In the genomic region with DNA sequence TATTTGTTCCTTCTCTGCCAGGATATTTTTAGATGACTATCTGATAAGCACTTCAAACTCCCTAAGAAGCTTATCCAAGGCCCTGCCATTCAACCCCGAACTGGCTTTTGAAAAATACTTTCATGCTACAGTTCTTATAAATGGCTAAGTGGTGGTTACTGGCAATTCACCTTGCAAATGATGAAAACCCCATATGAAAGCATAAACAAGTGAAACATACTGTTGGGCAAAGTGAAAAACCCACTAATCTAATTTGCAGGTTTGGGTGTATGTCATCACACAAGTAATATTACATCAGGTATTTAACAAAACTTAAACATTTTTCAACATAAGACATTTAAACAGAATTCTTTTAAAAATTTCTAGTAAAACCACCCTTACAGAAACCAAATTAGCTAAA, we compare ENCODE assay signal across 15 cellular contexts. TPM values are rescaled to one million over a fixed set of nuclear protein-coding genes. Genes with fewer than 3 reads are reported as not detected.
DNase-seq lines count a peak whose midpoint lies in the region; ATAC-seq and TF ChIP-seq lines count a peak whose summit lies in the region.
"Had no signal": no experiment of that assay in that cellular context is flagged by ENCODE, and none has a peak within 500 bp of the region (broad histone marks: within the 10 kb centered on the region; RNA-seq: fewer than 3 reads in every experiment).

No MANE protein-coding gene starts in this region.

- BruUV-seq in PC-3 (replicated peaks; lab: Mats Ljungman, UMichigan), result no TSS peak

- DNase-seq in activated T-cell treated with anti-CD3 and anti-CD28 coated beads, Interleukin-2, amount 50 U/mL, for 72 hours, result no peak
- no peak for DNase-seq in activated T-cell treated with anti-CD3 and anti-CD28 coated beads, Interleukin-2, amount 50 U/mL, for 48 hours
- peak; percentile 27 to 67 for DNase-seq in NCI-H187 (lab: John Stamatoyannopoulos, UW)
- peak; percentile 70 for DNase-seq in NCI-H82 (lab: John Stamatoyannopoulos, UW)
- DNase-seq in neuronal stem cell (ENCODE audit: low spot score), result no peak
- no peak for DNase-seq in PC-3
- DNase-seq: DMS153, KG1, NCI-H1436 treated with DMSO at 0.1 percent for 48 hours, NCI-H2171, SIG-M5 had no signal

- no peaks in the 10 kb centered on the region for H4K20me1 ChIP-seq in PC-3 (ENCODE audit: low read length)

- H3K4me3 ChIP-seq in neutrophil (ENCODE audit: low read depth in 1 of 2, low read length in 1 of 2) (no peak overlapping the region), neuronal stem cell (ENCODE audit: low read length in 2 of 2) (no peak overlapping the region), PC-3 (ENCODE audit: low read length) (no peak overlapping the region)
- H3K4me3 ChIP-seq: BLaER1 treated with 17β-estradiol and CSF1 and Interleukin-3, amounts not matched to agents 10 nM and 100 nM had no signal

- no peak for TF ChIP-seq CTCF in neutrophil (IDR thresholded peaks at IDR 0.05)
- TF ChIP-seq CTCF in PC-3 (conservative IDR thresholded peaks at IDR 0.05; ENCODE audit: low read depth, low read length), result no peak

- intact Hi-C loops in PC-3 (cut with micrococcal nuclease), result loop anchor here (5.0 to 10.0 kb wide), 2 partner anchors 33 to 390 kb away; no protein-coding TSS in a partner anchor

- POLR2A ChIA-PET in PC-3 (lab: Charles Lee; ENCODE audit: unreplicated experiment), result no interaction called here

- no peak overlapping the region for H4K8ac ChIP-seq in neuronal stem cell (ENCODE audit: low read depth, low read length)

- H3K4ac ChIP-seq in neuronal stem cell (ENCODE audit: low read length), result no peak overlapping the region

- no peaks in the 10 kb centered on the region for H3K79me1 ChIP-seq in neuronal stem cell (ENCODE audit: low read depth, low read length)

- H2AFZ ChIP-seq in neuronal stem cell (ENCODE audit: low read length) (no peak overlapping the region), PC-3 (ENCODE audit: low read length) (no peak overlapping the region)

- H3K9me3 Mint-ChIP-seq in activated T-cell treated with anti-CD3 and anti-CD28 coated beads, Interleukin-2, amount 50 U/mL, for 72 hours, result no peaks in the 10 kb centered on the region

- no peak overlapping the region for H2BK15ac ChIP-seq in neuronal stem cell (ENCODE audit: low read length)

- H2AK5ac ChIP-seq in neuronal stem cell (ENCODE audit: low read depth, low read length), result no peak overlapping the region

- H3K27me3 ChIP-seq in neutrophil (no peaks in the 10 kb centered on the region), neuronal stem cell (ENCODE audit: control insufficient read depth in 3 of 3, insufficient read depth in 3 of 3, low read depth in 1 of 3, low read length in 3 of 3) (no peaks in the 10 kb centered on the region), PC-3 (ENCODE audit: low read length) (no peaks in the 10 kb centered on the region)
- H3K27me3 ChIP-seq: BLaER1 treated with 17β-estradiol and CSF1 and Interleukin-3, amounts not matched to agents 10 nM and 100 nM had no signal

- ATAC-seq in activated T-cell treated with anti-CD3 and anti-CD28 coated beads, Interleukin-2, amount 50 U/mL, for 72 hours (replicated peaks in 1 of 2), result peak; percentile 61 to 65
- ATAC-seq in PC-3, result no peak
- ATAC-seq in HG03196 (IDR thresholded peaks at IDR 0.05; ENCODE audit: unreplicated experiment), result no peak
- ATAC-seq: HepG2 had no signal

- H3K4me3 Mint-ChIP-seq in activated T-cell treated with anti-CD3 and anti-CD28 coated beads, Interleukin-2, amount 50 U/mL, for 72 hours, result peak overlapping the region in 1 of 2 donors; percentile 70

- H3K14ac ChIP-seq in neuronal stem cell (ENCODE audit: low read length), result no peak overlapping the region

- peaks cover 6 to 19% of the 10 kb centered on the region in 2 donors for H3K36me3 Mint-ChIP-seq in activated T-cell treated with anti-CD3 and anti-CD28 coated beads, Interleukin-2, amount 50 U/mL, for 72 hours (ENCODE audit: insufficient read depth in 2 of 2)

- H3K36me3 ChIP-seq in neutrophil, result peaks cover 18% of the 10 kb centered on the region
- H3K36me3 ChIP-seq in neuronal stem cell (replicated peaks in 1 of 2; ENCODE audit: control insufficient read depth in 2 of 2, insufficient read depth in 2 of 2, low read length in 2 of 2), result peaks cover 4 to 16% of the 10 kb centered on the region in 2 donors
- no peaks in the 10 kb centered on the region; the same call in 1 of the 2 replicates for H3K36me3 ChIP-seq in PC-3 (ENCODE audit: low read depth, low read length)

- CTCF ChIA-PET in PC-3 (lab: Charles Lee), result no interaction called here

- H3K18ac ChIP-seq in neuronal stem cell (ENCODE audit: low read length), result no peak overlapping the region

- no peaks in the 10 kb centered on the region for H3K27me3 Mint-ChIP-seq in activated T-cell treated with anti-CD3 and anti-CD28 coated beads, Interleukin-2, amount 50 U/mL, for 72 hours (ENCODE audit: low read depth)

- no peaks in the 10 kb centered on the region for H3K9me3 ChIP-seq in neutrophil
- peaks cover 0 to 2% of the 10 kb centered on the region in 2 donors for H3K9me3 ChIP-seq in neuronal stem cell (replicated peaks in 1 of 2; ENCODE audit: control insufficient read depth in 2 of 2, insufficient read depth in 1 of 2, low read depth in 1 of 2, low read length in 2 of 2)
- no peaks in the 10 kb centered on the region for H3K9me3 ChIP-seq in PC-3 (ENCODE audit: low read length)
- H3K9me3 ChIP-seq: BLaER1 treated with 17β-estradiol and CSF1 and Interleukin-3, amounts not matched to agents 10 nM and 100 nM had no signal

- no peak overlapping the region for H2BK5ac ChIP-seq in neuronal stem cell (ENCODE audit: low read length)

- no peak overlapping the region for H3K23ac ChIP-seq in neuronal stem cell (ENCODE audit: low read depth, low read length, poor library complexity)

- H3K9ac ChIP-seq in neuronal stem cell (ENCODE audit: low read depth, low read length, poor library complexity) (no peak overlapping the region), PC-3 (ENCODE audit: low read length) (no peak overlapping the region)
- H3K9ac ChIP-seq: BLaER1 treated with 17β-estradiol and CSF1 and Interleukin-3, amounts not matched to agents 10 nM and 100 nM had no signal

- WGBS in neuronal stem cell (ENCODE audit: extremely low coverage in 2 of 2, insufficient read length in 2 of 2, insufficient replicate concordance in 1 of 2), 2 donors, result no CpG with 5 or more reads among the region's 1 CpG

- peaks cover 26 to 45% of the 10 kb centered on the region in 2 experiments for H3K4me1 ChIP-seq in neutrophil (ENCODE audit: control insufficient read depth in 1 of 2, insufficient read depth in 1 of 2, low read depth in 1 of 2, low read length in 1 of 2)
- peaks cover 0 to 7% of the 10 kb centered on the region in 2 donors for H3K4me1 ChIP-seq in neuronal stem cell (ENCODE audit: control insufficient read depth in 2 of 2, insufficient read depth in 1 of 2, low read depth in 1 of 2, low read length in 2 of 2)
- H3K4me1 ChIP-seq in PC-3 (ENCODE audit: insufficient read depth, low read length), result peaks cover 8% of the 10 kb centered on the region

- no peak overlapping the region for H4K91ac ChIP-seq in neuronal stem cell (ENCODE audit: low read depth, low read length, poor library complexity)

- H3K79me2 ChIP-seq in PC-3 (ENCODE audit: low read length), result no peaks in the 10 kb centered on the region

- peak overlapping the region; percentile 88 for H3K27ac Mint-ChIP-seq in activated T-cell treated with anti-CD3 and anti-CD28 coated beads, Interleukin-2, amount 50 U/mL, for 72 hours

- H2BK12ac ChIP-seq in neuronal stem cell (ENCODE audit: low read length), result no peak overlapping the region

- no peaks in the 10 kb centered on the region for H3F3A ChIP-seq in PC-3 (ENCODE audit: low read length, unreplicated experiment)

- peak overlapping the region; percentile 42 for H3K27ac ChIP-seq in neutrophil
- H3K27ac ChIP-seq in neuronal stem cell (replicated peaks; ENCODE audit: low read length), result no peak overlapping the region
- H3K27ac ChIP-seq in PC-3 (ENCODE audit: low read length), result no peak overlapping the region
- H3K27ac ChIP-seq: BLaER1 treated with 17β-estradiol and CSF1 and Interleukin-3, amounts not matched to agents 10 nM and 100 nM had no signal

- H3K9me2 ChIP-seq in PC-3 (replicated peaks; ENCODE audit: low read length), result no peaks in the 10 kb centered on the region

- H3K4me2 ChIP-seq in neuronal stem cell (ENCODE audit: insufficient read depth, low read length, poor library complexity, severe bottlenecking) (no peak overlapping the region), PC-3 (ENCODE audit: low read length) (no peak overlapping the region)
- H3K4me2 ChIP-seq: BLaER1 treated with 17β-estradiol and CSF1 and Interleukin-3, amounts not matched to agents 10 nM and 100 nM had no signal

- peaks cover 39% of the 10 kb centered on the region for H3K4me1 Mint-ChIP-seq in activated T-cell treated with anti-CD3 and anti-CD28 coated beads, Interleukin-2, amount 50 U/mL, for 72 hours (ENCODE audit: low read depth)

- no peak overlapping the region for H2BK120ac ChIP-seq in neuronal stem cell (ENCODE audit: low read depth, low read length)

RNA-seq across cellular contexts. Expression of a gene that starts 31.1 kb away (rescaled TPM):
- 10 to 100 TPM; 58.6 to 65.3 TPM for total RNA-seq in activated T-cell treated with anti-CD3 and anti-CD28 coated beads, Interleukin-2, amount 50 U/mL, for 72 hours
- 6.6 TPM for polyA plus RNA-seq in neuronal stem cell (2013, experiment 1 of 2)
- polyA plus RNA-seq in neuronal stem cell (2013, experiment 2 of 2), result 6.9 TPM
- total RNA-seq in PC-3 (2014; rRNA removed), result 6.0 and 8.7 TPM in 2 replicates

Comparison
In these comparisons a context has a peak if more than half of its experiments do, and no peak if none do; other contexts are left out.
1. ATAC-seq: peak in activated T-cell treated with anti-CD3 and anti-CD28 coated beads, Interleukin-2, amount 50 U/mL, for 72 hours (2 of 2); none in PC-3 (single experiment) and HG03196 (single experiment).
2. DNase-seq: peak in NCI-H187 (2 of 2) and NCI-H82 (single experiment); none in activated T-cell treated with anti-CD3 and anti-CD28 coated beads, Interleukin-2, amount 50 U/mL, for 72 hours (0 of 2), activated T-cell treated with anti-CD3 and anti-CD28 coated beads, Interleukin-2, amount 50 U/mL, for 48 hours (0 of 2), neuronal stem cell (single experiment) and PC-3 (single experiment).